Comparison of ENCODE assay signal across 8 cellular contexts in the genomic region with DNA sequence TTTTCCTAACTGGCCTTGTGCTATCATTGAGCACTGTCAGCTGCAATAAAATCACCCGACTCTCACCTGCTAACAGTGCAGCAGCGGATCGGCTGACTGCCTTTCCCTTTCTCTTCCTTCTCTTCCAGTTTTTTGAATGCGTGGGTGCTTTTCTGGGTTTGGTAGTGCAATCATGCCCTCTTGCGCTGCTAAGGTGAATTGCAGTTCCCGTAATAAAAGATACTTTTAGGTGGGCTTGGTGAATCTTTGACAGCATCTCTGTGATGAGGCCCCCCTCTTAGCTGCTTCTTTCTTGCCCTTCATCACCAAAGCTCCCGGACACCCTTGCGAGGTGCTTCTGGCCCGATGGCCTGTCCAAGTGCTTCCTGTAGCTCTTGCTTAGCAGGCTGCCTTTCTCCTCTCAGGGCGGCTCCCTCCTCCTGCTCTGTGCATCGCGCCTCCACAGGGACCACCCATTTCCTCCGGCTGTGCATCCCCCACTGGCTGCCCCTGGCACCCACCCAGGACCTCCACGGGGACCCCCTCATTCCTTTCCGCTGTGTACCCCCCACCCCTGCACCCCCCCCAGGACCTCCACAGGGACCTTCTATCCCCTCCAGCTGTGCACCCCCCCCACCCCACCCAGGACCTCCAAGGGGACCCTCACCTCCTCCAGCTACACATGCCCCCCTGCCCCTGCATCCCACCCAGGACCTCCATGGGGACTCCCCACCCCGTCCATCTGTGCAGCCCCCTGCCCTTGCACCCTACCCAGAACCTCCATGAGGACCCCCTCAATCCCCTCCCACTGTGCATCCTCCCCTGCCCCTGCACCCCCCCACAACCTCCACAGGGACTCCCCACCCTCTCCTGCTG. TPM values are rescaled to one million over a fixed set of nuclear protein-coding genes. Genes with fewer than 3 reads are reported as not detected.
DNase-seq lines count a peak whose midpoint lies in the region; ATAC-seq and TF ChIP-seq lines count a peak whose summit lies in the region.

No MANE protein-coding gene starts in this region.

- CTCF ChIA-PET in activated naive CD4-positive, alpha-beta T cell treated with anti-CD3 and anti-CD28 coated beads, Interleukin-2, amount 10 ng/mL, durations not matched to agents 7 days and 5 days (lab: Charles Lee) = interaction anchor here (0.6 to 7.4 kb wide), 22 partner anchors 9 to 346 kb away, joined by 3 to 70 read pairs (median 4); partner anchors contain the start of gene RPL32

- peaks cover 16 to 22% (median 19%) of the 10 kb centered on the region in 3 donors for H3K4me1 Mint-ChIP-seq in IgD-negative memory B cell
- peaks cover 5% of the 10 kb centered on the region for H3K4me1 Mint-ChIP-seq in activated naive CD4-positive, alpha-beta T cell treated with anti-CD3 and anti-CD28 coated beads, Interleukin-2, amount 10 ng/mL, durations not matched to agents 7 days and 5 days

- peak in 2 of 3 donors; percentile 20 to 44 for TF ChIP-seq CTCF in omental fat pad (IDR thresholded peaks at IDR 0.05)

- peak overlapping the region in 3 of 4 donors; percentile 1 to 58 (median 35) for H3K4me3 Mint-ChIP-seq in IgD-negative memory B cell
- H3K4me3 Mint-ChIP-seq in activated naive CD4-positive, alpha-beta T cell treated with anti-CD3 and anti-CD28 coated beads, Interleukin-2, amount 10 ng/mL, durations not matched to agents 7 days and 5 days = no peak overlapping the region

- DNase-seq in COLO829 (ENCODE audit: low spot score) = peak; percentile 53
- DNase-seq in OCI-M1 (lab: John Stamatoyannopoulos, UW) = peak; percentile 79
- DNase-seq in activated naive CD4-positive, alpha-beta T cell treated with anti-CD3 and anti-CD28 coated beads, Interleukin-2, amount 10 ng/mL, durations not matched to agents 7 days and 5 days = peak; percentile 58
- peak; percentile 57 for DNase-seq in foreskin melanocyte
- no peak for DNase-seq in omental fat pad (ENCODE audit: low spot score)

- H3K36me3 Mint-ChIP-seq in IgD-negative memory B cell = no peaks in the 10 kb centered on the region
- H3K36me3 Mint-ChIP-seq in activated naive CD4-positive, alpha-beta T cell treated with anti-CD3 and anti-CD28 coated beads, Interleukin-2, amount 10 ng/mL, durations not matched to agents 7 days and 5 days = peaks cover 4% of the 10 kb centered on the region

- no peak overlapping the region for H3K27ac Mint-ChIP-seq in IgD-negative memory B cell
- H3K27ac Mint-ChIP-seq in activated naive CD4-positive, alpha-beta T cell treated with anti-CD3 and anti-CD28 coated beads, Interleukin-2, amount 10 ng/mL, durations not matched to agents 7 days and 5 days = no peak overlapping the region

- H3K27me3 Mint-ChIP-seq in IgD-negative memory B cell = peaks cover 11% of the 10 kb centered on the region
- peaks cover 46% of the 10 kb centered on the region for H3K27me3 Mint-ChIP-seq in activated naive CD4-positive, alpha-beta T cell treated with anti-CD3 and anti-CD28 coated beads, Interleukin-2, amount 10 ng/mL, durations not matched to agents 7 days and 5 days

- no peaks in the 10 kb centered on the region for H3K9me3 Mint-ChIP-seq in IgD-negative memory B cell
- H3K9me3 Mint-ChIP-seq in activated naive CD4-positive, alpha-beta T cell treated with anti-CD3 and anti-CD28 coated beads, Interleukin-2, amount 10 ng/mL, durations not matched to agents 7 days and 5 days = no peaks in the 10 kb centered on the region

- ATAC-seq in omental fat pad (ENCODE audit: low FRiP score) (peak; percentile 69), GM18868 (IDR thresholded peaks at IDR 0.05; ENCODE audit: unreplicated experiment) (no peak), GM18502 (IDR thresholded peaks at IDR 0.05; ENCODE audit: poor library complexity, unreplicated experiment) (no peak)

RNA-seq across cellular contexts. Expression of gene RPL32, which starts 50.8 kb away (rescaled TPM):
- polyA plus RNA-seq in IgD-negative memory B cell = 3,703 TPM
- total RNA-seq in omental fat pad = 1,000 to 10,000 TPM in 1 of 4 donors, 100 to 1,000 TPM in 3; 796 to 1,017 (median 855) TPM
